ENCODE assay signal across 8 cellular contexts in genomic region chr1:246564839-246565750, GRCh38. TPM values are rescaled to one million over a fixed set of nuclear protein-coding genes. Genes with fewer than 3 reads are reported as not detected.
A peak's percentile ranks its signal among the peaks of the same experiment; 100 is the strongest.
DNase-seq lines count a peak whose midpoint lies in the region; TF ChIP-seq lines count a peak whose summit lies in the region.

No MANE protein-coding gene starts in this region.

- peak overlapping the region; percentile 83 for H3K4me2 ChIP-seq in trophoblast cell (ENCODE audit: low read length)

- H2BK12ac ChIP-seq in trophoblast cell (ENCODE audit: low read length): no peak overlapping the region

- H3K27ac ChIP-seq in Peyer's patch (peak overlapping the region; percentile 69 to 98 (median 96)), trophoblast cell (ENCODE audit: low read depth, low read length) (no peak overlapping the region)

- no peak for TF ChIP-seq POLR2A in Peyer's patch (IDR thresholded peaks at IDR 0.05)

- H4K8ac ChIP-seq in trophoblast cell (ENCODE audit: low read depth, low read length): peak overlapping the region; percentile 84

- no CpG with 5 or more reads among the region's 33 CpGs for WGBS in trophoblast cell (ENCODE audit: extremely low coverage, insufficient coverage, insufficient read length)

- peaks cover 9% of the 10 kb centered on the region for H3K79me1 ChIP-seq in trophoblast cell (ENCODE audit: low read length)

- H3K36me3 ChIP-seq in GM06990 (ENCODE audit: control insufficient read depth, insufficient read depth, low read length) (no peaks in the 10 kb centered on the region; the same call in none of the 2 replicates), Peyer's patch (peaks cover 0 to 22% (median 0%) of the 10 kb centered on the region in 3 donors), trophoblast cell (ENCODE audit: control insufficient read depth in 1 of 2, insufficient read depth in 2 of 2, low read length in 2 of 2) (peaks cover 3 to 13% of the 10 kb centered on the region in 2 experiments)

- H3K4me1 ChIP-seq in Peyer's patch (peaks cover 0 to 44% (median 9%) of the 10 kb centered on the region in 4 donors), trophoblast cell (ENCODE audit: control insufficient read depth in 1 of 2, insufficient read depth in 2 of 2, low read length in 2 of 2) (peaks cover 3 to 4% of the 10 kb centered on the region in 2 experiments)

- peak overlapping the region; percentile 64 for H2AFZ ChIP-seq in trophoblast cell (ENCODE audit: insufficient read depth, low read length, poor library complexity)

- peak overlapping the region; percentile 89 for H3K9ac ChIP-seq in trophoblast cell (ENCODE audit: low read length)

- no peak overlapping the region for H4K91ac ChIP-seq in trophoblast cell (ENCODE audit: low read depth, low read length)

- peak overlapping the region; percentile 16 for H2BK120ac ChIP-seq in trophoblast cell (ENCODE audit: insufficient read depth, low read length, poor library complexity)

- H3K23ac ChIP-seq in trophoblast cell (ENCODE audit: low read length): no peak overlapping the region

- peak overlapping the region; percentile 98 for H3K4ac ChIP-seq in trophoblast cell (ENCODE audit: low read depth, low read length)

- H3K4me3 ChIP-seq in GM06990 (replicated peaks; ENCODE audit: low read depth, low read length) (peak overlapping the region; percentile 96), Peyer's patch (peak overlapping the region; percentile 75 to 99 (median 88)), epithelial cell of esophagus (ENCODE audit: low read length) (peak overlapping the region; percentile 99), trophoblast cell (ENCODE audit: low read depth, low read length) (peak overlapping the region; percentile 95)

- H4K12ac ChIP-seq in trophoblast cell (ENCODE audit: low read depth, low read length): peak overlapping the region; percentile 66

- H2AK5ac ChIP-seq in trophoblast cell (ENCODE audit: low read length): no peak overlapping the region

- H3K18ac ChIP-seq in trophoblast cell (ENCODE audit: low read length): peak overlapping the region; percentile 65

- H3K27me3 ChIP-seq in GM06990 (replicated peaks; ENCODE audit: control insufficient read depth, insufficient read depth, low read length) (no peaks in the 10 kb centered on the region), Peyer's patch (no peaks in the 10 kb centered on the region), trophoblast cell (ENCODE audit: insufficient read depth, low read length) (no peaks in the 10 kb centered on the region)

- H3K9me3 ChIP-seq in Peyer's patch (no peaks in the 10 kb centered on the region), trophoblast cell (ENCODE audit: insufficient read depth, low read depth, low read length) (no peaks in the 10 kb centered on the region)

- peak overlapping the region; percentile 67 for H3K14ac ChIP-seq in trophoblast cell (ENCODE audit: low read length)

- TF ChIP-seq CTCF in GM06990 (IDR thresholded peaks at IDR 0.05; ENCODE audit: insufficient read depth, low read length, poor library complexity, severe bottlenecking) (no peak), Peyer's patch (IDR thresholded peaks at IDR 0.05) (no peak), epithelial cell of esophagus (IDR thresholded peaks at IDR 0.05; ENCODE audit: insufficient read depth, low read depth, low read length, missing control alignments) (no peak)

- DNase-seq in GM06990 (ENCODE audit: extremely low read depth, insufficient read length) (no peak), Peyer's patch (no peak), epithelial cell of esophagus (ENCODE audit: low read depth) (peak; percentile 23), trophoblast cell (peak in 1 of 2 donors; percentile 24), NCI-H2196 (lab: John Stamatoyannopoulos, UW; ENCODE audit: unreplicated experiment) (no peak), cortex of kidney (lab: John Stamatoyannopoulos, UW) (no peak), medulla oblongata (ENCODE audit: extremely low spot score) (no peak), NCI-H1105 (lab: John Stamatoyannopoulos, UW) (no peak)

- H2BK5ac ChIP-seq in trophoblast cell (ENCODE audit: low read depth, low read length, poor library complexity): no peak overlapping the region

- H3K79me2 ChIP-seq in trophoblast cell (ENCODE audit: control insufficient read depth, insufficient read depth, low read length, poor library complexity): peaks cover 9% of the 10 kb centered on the region

RNA-seq across cellular contexts. Expression of gene TFB2M, which starts 1.0 kb away (rescaled TPM):
- total RNA-seq in Peyer's patch: 1 to 10 TPM; 5.6 to 8.4 (median 6.5) TPM
- 17.8 and 19.2 TPM in 2 replicates for polyA plus RNA-seq in trophoblast cell (2013)

RNA-seq across cellular contexts. Expression of gene CNST, which starts 1.2 kb away (rescaled TPM):
- 10 to 100 TPM; 62.0 to 75.7 (median 69.8) TPM for total RNA-seq in Peyer's patch
- polyA plus RNA-seq in trophoblast cell (2013): 8.7 and 9.1 TPM in 2 replicates

RNA-seq across cellular contexts. Expression of gene SMYD3, which starts 58.0 kb away (rescaled TPM):
- total RNA-seq in Peyer's patch: 10 to 100 TPM; 19.8 to 55.3 (median 26.9) TPM
- polyA plus RNA-seq in trophoblast cell (2013): 48.3 and 50.2 TPM in 2 replicates
